In genomic region chr12:106134294-106134949, GRCh38 we compare ENCODE assay signal across 1 cellular context.
TF ChIP-seq lines count a peak whose summit lies in the region.

No MANE protein-coding gene starts in this region.

TF ChIP-seq in HEK293T, 16 proteins besides CTCF, POLR2A, EP300 and RAD21 (continued from another document):
- no peak for TF ChIP-seq PKNOX1 (IDR thresholded peaks at IDR 0.05)
- no peak for TF ChIP-seq NFRKB (IDR thresholded peaks at IDR 0.05)
- no peak for TF ChIP-seq FOXK2 (IDR thresholded peaks at IDR 0.05)
- no peak for TF ChIP-seq SP1 (IDR thresholded peaks at IDR 0.05)
- no peak for TF ChIP-seq FOXM1 (IDR thresholded peaks at IDR 0.05; ENCODE audit: borderline replicate concordance)
- TF ChIP-seq FOXA1 (IDR thresholded peaks at IDR 0.05), result no peak
- TF ChIP-seq HDGF (IDR thresholded peaks at IDR 0.05; ENCODE audit: borderline replicate concordance), result no peak
- TF ChIP-seq TARDBP (IDR thresholded peaks at IDR 0.05), result no peak
- TF ChIP-seq ELF4 (IDR thresholded peaks at IDR 0.05), result no peak
- TF ChIP-seq SUZ12 (IDR thresholded peaks at IDR 0.05), result no peak
